In the genomic region with DNA sequence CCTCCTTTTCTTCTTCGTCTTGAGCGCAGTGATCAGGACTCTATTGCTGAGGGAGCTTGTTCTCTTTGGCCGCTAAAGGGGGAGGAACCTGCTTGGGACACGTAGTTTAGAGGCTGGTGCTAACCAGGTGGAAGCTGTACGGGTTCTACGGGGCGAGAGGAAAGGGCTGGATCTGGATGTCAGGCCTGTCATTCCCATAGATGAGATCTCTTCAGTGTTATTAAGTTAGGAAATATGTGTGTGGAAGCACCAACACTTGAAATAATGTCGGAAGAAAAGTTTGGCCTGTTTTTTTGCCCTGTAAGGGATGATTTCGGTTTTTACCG, we compare ENCODE assay signal across 1 cellular context.
TF ChIP-seq lines count a peak whose summit lies in the region.

No MANE protein-coding gene starts in this region.

TF ChIP-seq in SK-N-SH, 30 proteins besides CTCF, POLR2A, EP300 and RAD21 (continued from another document):
- TF ChIP-seq, protein P1, sequence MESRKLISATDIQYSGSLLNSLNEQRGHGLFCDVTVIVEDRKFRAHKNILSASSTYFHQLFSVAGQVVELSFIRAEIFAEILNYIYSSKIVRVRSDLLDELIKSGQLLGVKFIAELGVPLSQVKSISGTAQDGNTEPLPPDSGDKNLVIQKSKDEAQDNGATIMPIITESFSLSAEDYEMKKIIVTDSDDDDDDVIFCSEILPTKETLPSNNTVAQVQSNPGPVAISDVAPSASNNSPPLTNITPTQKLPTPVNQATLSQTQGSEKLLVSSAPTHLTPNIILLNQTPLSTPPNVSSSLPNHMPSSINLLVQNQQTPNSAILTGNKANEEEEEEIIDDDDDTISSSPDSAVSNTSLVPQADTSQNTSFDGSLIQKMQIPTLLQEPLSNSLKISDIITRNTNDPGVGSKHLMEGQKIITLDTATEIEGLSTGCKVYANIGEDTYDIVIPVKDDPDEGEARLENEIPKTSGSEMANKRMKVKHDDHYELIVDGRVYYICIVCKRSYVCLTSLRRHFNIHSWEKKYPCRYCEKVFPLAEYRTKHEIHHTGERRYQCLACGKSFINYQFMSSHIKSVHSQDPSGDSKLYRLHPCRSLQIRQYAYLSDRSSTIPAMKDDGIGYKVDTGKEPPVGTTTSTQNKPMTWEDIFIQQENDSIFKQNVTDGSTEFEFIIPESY (IDR thresholded peaks at IDR 0.05; ENCODE audit: borderline replicate concordance, low read depth) = no peak
- TF ChIP-seq MXI1 (IDR thresholded peaks at IDR 0.05; ENCODE audit: low read depth, low read length) = peak; percentile 68
- TF ChIP-seq, protein P2, sequence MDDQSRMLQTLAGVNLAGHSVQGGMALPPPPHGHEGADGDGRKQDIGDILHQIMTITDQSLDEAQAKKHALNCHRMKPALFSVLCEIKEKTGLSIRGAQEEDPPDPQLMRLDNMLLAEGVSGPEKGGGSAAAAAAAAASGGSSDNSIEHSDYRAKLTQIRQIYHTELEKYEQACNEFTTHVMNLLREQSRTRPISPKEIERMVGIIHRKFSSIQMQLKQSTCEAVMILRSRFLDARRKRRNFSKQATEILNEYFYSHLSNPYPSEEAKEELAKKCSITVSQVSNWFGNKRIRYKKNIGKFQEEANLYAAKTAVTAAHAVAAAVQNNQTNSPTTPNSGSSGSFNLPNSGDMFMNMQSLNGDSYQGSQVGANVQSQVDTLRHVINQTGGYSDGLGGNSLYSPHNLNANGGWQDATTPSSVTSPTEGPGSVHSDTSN (IDR thresholded peaks at IDR 0.05) = no peak
